In the genomic region with DNA sequence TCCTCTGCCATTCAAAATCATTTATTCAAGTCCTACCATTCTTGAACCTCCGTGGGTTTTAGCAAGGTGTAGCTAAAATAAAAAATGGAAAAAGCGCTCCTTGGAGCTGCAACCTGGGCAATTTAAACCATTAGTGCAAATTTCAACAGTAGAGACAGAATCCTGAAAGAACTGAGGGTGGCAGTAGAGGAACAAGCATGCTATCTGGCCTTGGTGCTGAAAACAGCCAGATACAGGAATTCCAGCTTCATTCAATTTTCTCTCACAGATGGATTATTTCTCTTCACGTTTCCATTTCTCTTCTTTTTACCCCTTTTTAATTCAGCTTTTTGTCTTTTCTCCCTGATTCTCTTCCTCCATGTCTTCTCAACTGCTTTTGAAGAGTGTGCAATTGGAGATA, we compare ENCODE assay signal across 9 cellular contexts.
A peak's percentile ranks its signal among the peaks of the same experiment; 100 is the strongest.
DNase-seq lines count a peak whose midpoint lies in the region; ATAC-seq and TF ChIP-seq lines count a peak whose summit lies in the region.
"Had no signal": no experiment of that assay in that cellular context is flagged by ENCODE, and none has a peak within 500 bp of the region (broad histone marks: within the 10 kb centered on the region; RNA-seq: fewer than 3 reads in every experiment).

No MANE protein-coding gene starts in this region.

- peak; percentile 53 for TF ChIP-seq CTCF in fibroblast of pulmonary artery (IDR thresholded peaks at IDR 0.05; ENCODE audit: low read length, missing control alignments)
- peak; percentile 50 for TF ChIP-seq CTCF in smooth muscle cell (IDR thresholded peaks at IDR 0.05; ENCODE audit: borderline replicate concordance, insufficient read depth, poor library complexity, severe bottlenecking)

- H3K36me3 ChIP-seq in smooth muscle cell (ENCODE audit: low read depth): no peaks in the 10 kb centered on the region

- no peak overlapping the region for H3K9ac ChIP-seq in smooth muscle cell (ENCODE audit: low read depth)

- DNase-seq in DMS 273 (lab: John Stamatoyannopoulos, UW; ENCODE audit: unreplicated experiment) (peak; percentile 3), DMS 273 treated with DMSO at 0.1 percent for 48 hours (lab: John Stamatoyannopoulos, UW) (no peak), fibroblast of pulmonary artery (ENCODE audit: low read depth) (peak; percentile 35), smooth muscle cell (lab: John Stamatoyannopoulos, UW; ENCODE audit: unreplicated experiment) (no peak)
- DNase-seq in stimulated activated CD4-positive, alpha-beta T cell treated with anti-CD3 and anti-CD28 coated beads, Interleukin-2, amount 100 ng/mL, for 24 hours: no peak
- DNase-seq in stimulated activated naive CD8-positive, alpha-beta T cell treated with anti-CD3 and anti-CD28 coated beads, Interleukin-15, Interleukin-2, amounts not matched to agents 100 U/mL and 50 U/mL, for 24 hours: no peak
- DNase-seq: SHP77 treated with DMSO at 0.1 percent for 48 hours had no signal

- no peaks in the 10 kb centered on the region for H3K9me3 ChIP-seq in smooth muscle cell (replicated peaks; ENCODE audit: low read depth)

- WGBS in smooth muscle cell (ENCODE audit: low lambda C conversion rate): 22% methylated on average over 3 of the region's 3 CpGs

- H2AFZ ChIP-seq in smooth muscle cell (ENCODE audit: low read depth): no peak overlapping the region

- peaks cover 37% of the 10 kb centered on the region for H3K27me3 ChIP-seq in smooth muscle cell (ENCODE audit: low read depth)

- H3K4me3 ChIP-seq in fibroblast of pulmonary artery (replicated peaks; ENCODE audit: low read depth, low read length): no peak overlapping the region
- no peak overlapping the region for H3K4me3 ChIP-seq in smooth muscle cell

- no peak overlapping the region for H3K27ac ChIP-seq in smooth muscle cell (ENCODE audit: low read depth)

- no peak overlapping the region for H3K4me2 ChIP-seq in smooth muscle cell

- H4K20me1 ChIP-seq in smooth muscle cell (ENCODE audit: low read depth): no peaks in the 10 kb centered on the region

- no peaks in the 10 kb centered on the region for H3K4me1 ChIP-seq in smooth muscle cell (ENCODE audit: low read depth)

- H3K79me2 ChIP-seq in smooth muscle cell (ENCODE audit: low read depth): no peaks in the 10 kb centered on the region

- ATAC-seq in GM19328 (IDR thresholded peaks at IDR 0.05; ENCODE audit: unreplicated experiment): no peak
- ATAC-seq in stimulated activated naive CD8-positive, alpha-beta T cell treated with anti-CD3 and anti-CD28 coated beads, Interleukin-15, Interleukin-2, amounts not matched to agents 100 U/mL and 50 U/mL, for 24 hours: no peak

- H3F3A ChIP-seq in smooth muscle cell (ENCODE audit: low read depth): no peaks in the 10 kb centered on the region

TF ChIP-seq in PFSK-1, 5 proteins besides CTCF, POLR2A, EP300 and RAD21:
- TF ChIP-seq SIN3A (IDR thresholded peaks at IDR 0.05; ENCODE audit: borderline replicate concordance, insufficient read depth, low read length) (no peak), POLR2AphosphoS5 (IDR thresholded peaks at IDR 0.05; ENCODE audit: low read depth, low read length) (no peak), TAF1 (IDR thresholded peaks at IDR 0.05; ENCODE audit: borderline replicate concordance, insufficient read depth, low read length) (no peak), FOXP2 (optimal IDR thresholded peaks at IDR 0.05; ENCODE audit: borderline replicate concordance, extremely low read depth, extremely low read length, insufficient read depth) (no peak)
- TF ChIP-seq, protein P1, sequence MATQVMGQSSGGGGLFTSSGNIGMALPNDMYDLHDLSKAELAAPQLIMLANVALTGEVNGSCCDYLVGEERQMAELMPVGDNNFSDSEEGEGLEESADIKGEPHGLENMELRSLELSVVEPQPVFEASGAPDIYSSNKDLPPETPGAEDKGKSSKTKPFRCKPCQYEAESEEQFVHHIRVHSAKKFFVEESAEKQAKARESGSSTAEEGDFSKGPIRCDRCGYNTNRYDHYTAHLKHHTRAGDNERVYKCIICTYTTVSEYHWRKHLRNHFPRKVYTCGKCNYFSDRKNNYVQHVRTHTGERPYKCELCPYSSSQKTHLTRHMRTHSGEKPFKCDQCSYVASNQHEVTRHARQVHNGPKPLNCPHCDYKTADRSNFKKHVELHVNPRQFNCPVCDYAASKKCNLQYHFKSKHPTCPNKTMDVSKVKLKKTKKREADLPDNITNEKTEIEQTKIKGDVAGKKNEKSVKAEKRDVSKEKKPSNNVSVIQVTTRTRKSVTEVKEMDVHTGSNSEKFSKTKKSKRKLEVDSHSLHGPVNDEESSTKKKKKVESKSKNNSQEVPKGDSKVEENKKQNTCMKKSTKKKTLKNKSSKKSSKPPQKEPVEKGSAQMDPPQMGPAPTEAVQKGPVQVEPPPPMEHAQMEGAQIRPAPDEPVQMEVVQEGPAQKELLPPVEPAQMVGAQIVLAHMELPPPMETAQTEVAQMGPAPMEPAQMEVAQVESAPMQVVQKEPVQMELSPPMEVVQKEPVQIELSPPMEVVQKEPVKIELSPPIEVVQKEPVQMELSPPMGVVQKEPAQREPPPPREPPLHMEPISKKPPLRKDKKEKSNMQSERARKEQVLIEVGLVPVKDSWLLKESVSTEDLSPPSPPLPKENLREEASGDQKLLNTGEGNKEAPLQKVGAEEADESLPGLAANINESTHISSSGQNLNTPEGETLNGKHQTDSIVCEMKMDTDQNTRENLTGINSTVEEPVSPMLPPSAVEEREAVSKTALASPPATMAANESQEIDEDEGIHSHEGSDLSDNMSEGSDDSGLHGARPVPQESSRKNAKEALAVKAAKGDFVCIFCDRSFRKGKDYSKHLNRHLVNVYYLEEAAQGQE (IDR thresholded peaks at IDR 0.05; ENCODE audit: insufficient read depth in 1 of 2, low read depth in 2 of 2, low read length in 2 of 2): peak; percentile 75 to 92

Comparison
In these comparisons a context has a peak if more than half of its experiments do, and no peak if none do; other contexts are left out.
1. DNase-seq: peak in DMS 273 (single experiment) and fibroblast of pulmonary artery (single experiment); none in DMS 273 treated with DMSO at 0.1 percent for 48 hours (single experiment), smooth muscle cell (single experiment), stimulated activated CD4-positive, alpha-beta T cell treated with anti-CD3 and anti-CD28 coated beads, Interleukin-2, amount 100 ng/mL, for 24 hours (0 of 2) and stimulated activated naive CD8-positive, alpha-beta T cell treated with anti-CD3 and anti-CD28 coated beads, Interleukin-15, Interleukin-2, amounts not matched to agents 100 U/mL and 50 U/mL, for 24 hours (single experiment).